In genomic region chr3:8301977-8302589, GRCh38 we compare ENCODE assay signal across 9 cellular contexts.
A peak's percentile ranks its signal among the peaks of the same experiment; 100 is the strongest.
DNase-seq lines count a peak whose midpoint lies in the region; ATAC-seq and TF ChIP-seq lines count a peak whose summit lies in the region.
"Had no signal": no experiment of that assay in that cellular context is flagged by ENCODE, and none has a peak within 500 bp of the region (broad histone marks: within the 10 kb centered on the region; RNA-seq: fewer than 3 reads in every experiment).

No MANE protein-coding gene starts in this region.

- ATAC-seq in HG02759 (IDR thresholded peaks at IDR 0.05; ENCODE audit: unreplicated experiment) (peak; percentile 80), HG03439 (IDR thresholded peaks at IDR 0.05; ENCODE audit: unreplicated experiment) (no peak)

- H3K27ac Mint-ChIP-seq in mesothelial cell of epicardium = no peak overlapping the region
- H3K27ac Mint-ChIP-seq: activated naive CD4-positive, alpha-beta T cell treated with anti-CD3 and anti-CD28 coated beads, Interleukin-2, amount 50 U/mL, for 24 hours had no signal

- no peak overlapping the region for H3K4me3 ChIP-seq in coronary artery

- no peak overlapping the region for H3K27ac ChIP-seq in coronary artery

- H3K36me3 Mint-ChIP-seq in mesothelial cell of epicardium = no peaks in the 10 kb centered on the region
- H3K36me3 Mint-ChIP-seq: activated naive CD4-positive, alpha-beta T cell treated with anti-CD3 and anti-CD28 coated beads, Interleukin-2, amount 50 U/mL, for 24 hours had no signal

- no peaks in the 10 kb centered on the region for H3K9me3 Mint-ChIP-seq in mesothelial cell of epicardium
- H3K9me3 Mint-ChIP-seq: activated naive CD4-positive, alpha-beta T cell treated with anti-CD3 and anti-CD28 coated beads, Interleukin-2, amount 50 U/mL, for 24 hours had no signal

- no peaks in the 10 kb centered on the region for H3K4me1 Mint-ChIP-seq in mesothelial cell of epicardium

- peaks cover 28% of the 10 kb centered on the region for H3K27me3 Mint-ChIP-seq in mesothelial cell of epicardium (ENCODE audit: low read depth)
- H3K27me3 Mint-ChIP-seq: activated naive CD4-positive, alpha-beta T cell treated with anti-CD3 and anti-CD28 coated beads, Interleukin-2, amount 50 U/mL, for 24 hours had no signal

- peak; percentile 56 for TF ChIP-seq CTCF in coronary artery (IDR thresholded peaks at IDR 0.05)
- peak; percentile 78 for TF ChIP-seq CTCF in mesothelial cell of epicardium (IDR thresholded peaks at IDR 0.05; ENCODE audit: unreplicated experiment)

- H3K4me3 Mint-ChIP-seq in mesothelial cell of epicardium = no peak overlapping the region
- H3K4me3 Mint-ChIP-seq: activated naive CD4-positive, alpha-beta T cell treated with anti-CD3 and anti-CD28 coated beads, Interleukin-2, amount 50 U/mL, for 24 hours had no signal

- DNase-seq in NCI-H748 (lab: John Stamatoyannopoulos, UW; ENCODE audit: unreplicated experiment) (peak; percentile 13), NCI-H748 treated with DMSO at 0.1 percent for 48 hours (lab: John Stamatoyannopoulos, UW) (no peak), NOMO-1 treated with dmso at 0.1 percent for 144 hours (lab: John Stamatoyannopoulos, UW; ENCODE audit: unreplicated experiment) (peak; percentile 65), coronary artery (ENCODE audit: low spot score) (no peak), mesothelial cell of epicardium (ENCODE audit: low spot score in 2 of 2, unreplicated experiment in 2 of 2) (no peak), DMS79 (lab: John Stamatoyannopoulos, UW) (no peak)

Comparison
In these comparisons a context has a peak if more than half of its experiments do, and no peak if none do; other contexts are left out.
1. DNase-seq: peak in NCI-H748 (single experiment) and NOMO-1 treated with dmso at 0.1 percent for 144 hours (single experiment); none in NCI-H748 treated with DMSO at 0.1 percent for 48 hours (single experiment), coronary artery (single experiment), mesothelial cell of epicardium (0 of 2) and DMS79 (single experiment).